24 cellular contexts compared by ENCODE assay signal in the genomic region with DNA sequence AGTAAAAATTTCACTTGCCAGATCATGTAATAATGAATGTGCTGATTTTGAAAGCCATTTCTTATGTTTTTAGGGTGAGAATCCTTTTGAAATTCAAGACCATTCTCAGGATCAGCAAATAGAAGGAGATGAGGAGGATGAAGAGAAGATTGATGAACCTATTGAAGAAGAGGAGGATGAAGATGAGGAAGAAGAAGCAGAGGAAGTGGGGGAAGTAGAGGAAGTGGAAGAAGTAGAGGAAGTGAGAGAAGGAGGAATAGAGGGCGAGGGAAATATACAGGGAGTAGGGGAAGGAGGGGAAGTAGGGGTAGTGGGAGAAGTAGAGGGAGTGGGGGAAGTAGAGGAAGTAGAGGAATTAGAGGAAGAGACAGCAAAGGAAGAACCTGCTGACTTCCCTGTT.
"Had no signal": no experiment of that assay in that cellular context is flagged by ENCODE, and none has a peak within 500 bp of the region (broad histone marks: within the 10 kb centered on the region; RNA-seq: fewer than 3 reads in every experiment).

No MANE protein-coding gene starts in this region.

- H3K27me3 Mint-ChIP-seq: activated CD4-positive, alpha-beta T cell treated with anti-CD3 and anti-CD28 coated beads, Interleukin-2, amount 10 ng/mL, durations not matched to agents 24 days and 14 days; activated CD8-positive, alpha-beta T cell treated with anti-CD3 and anti-CD28 coated beads for 36 hours; activated naive CD4-positive, alpha-beta T cell treated with anti-CD3 and anti-CD28 coated beads, Interleukin-2, amount 50 U/mL, for 24 hours; activated naive CD8-positive, alpha-beta T cell treated with anti-CD3 and anti-CD28 coated beads, Interleukin-2, amount 10 ng/mL, durations not matched to agents 7 days and 5 days had no signal

- H3K4me3 Mint-ChIP-seq: activated CD4-positive, alpha-beta T cell treated with anti-CD3 and anti-CD28 coated beads, Interleukin-2, amount 10 ng/mL, durations not matched to agents 24 days and 14 days; activated CD8-positive, alpha-beta T cell treated with anti-CD3 and anti-CD28 coated beads for 36 hours; activated naive CD4-positive, alpha-beta T cell treated with anti-CD3 and anti-CD28 coated beads, Interleukin-2, amount 50 U/mL, for 24 hours; activated naive CD8-positive, alpha-beta T cell treated with anti-CD3 and anti-CD28 coated beads, Interleukin-2, amount 10 ng/mL, durations not matched to agents 7 days and 5 days had no signal

- FAIRE-seq: TTC549 had no signal

- H3K27ac Mint-ChIP-seq: activated CD4-positive, alpha-beta T cell treated with anti-CD3 and anti-CD28 coated beads, Interleukin-2, amount 10 ng/mL, durations not matched to agents 24 days and 14 days; activated CD8-positive, alpha-beta T cell treated with anti-CD3 and anti-CD28 coated beads for 36 hours; activated naive CD4-positive, alpha-beta T cell treated with anti-CD3 and anti-CD28 coated beads, Interleukin-2, amount 50 U/mL, for 24 hours; activated naive CD8-positive, alpha-beta T cell treated with anti-CD3 and anti-CD28 coated beads, Interleukin-2, amount 10 ng/mL, durations not matched to agents 7 days and 5 days; activated T-helper 2 cell treated with anti-CD3 and anti-CD28 coated beads, Interferon-gamma antibody, Interleukin-2, Interleukin-4, amounts not matched to agents 10 μg/mL and 5 μg/mL and 100 μg/mL, durations not matched to agents 14 hours and 24 hours and 36 hours had no signal

- DNase-seq: activated CD4-positive, alpha-beta T cell treated with anti-CD3 and anti-CD28 coated beads, Interleukin-2, amount 10 ng/mL, durations not matched to agents 24 days and 14 days; activated CD4-positive, alpha-beta T cell treated with anti-CD3 and anti-CD28 coated beads, Interleukin-2, amount 50 U/mL, for 4 hours; activated CD8-positive, alpha-beta T cell treated with anti-CD3 and anti-CD28 coated beads for 36 hours; activated gamma-delta T cell; activated naive CD4-positive, alpha-beta T cell treated with Interleukin-2 at 50 U/mL for 16 hours; activated naive CD8-positive, alpha-beta T cell treated with anti-CD3 and anti-CD28 coated beads, Interleukin-2, amount 10 ng/mL, durations not matched to agents 7 days and 5 days; activated T-cell treated with anti-CD3 and anti-CD28 coated beads, Interleukin-2, amount 50 U/mL, for 1 hour; amygdala; Karpas-422; KBM-7; NCI-H1105; NCI-H1417 treated with DMSO at 0.1 percent for 48 hours; NCI-H1694; NCI-H1930; NCI-H345; NCI-H524 treated with DMSO at 0.1 percent for 48 hours; PC-9; SIG-M5; T1000 had no signal

- ATAC-seq: activated CD8-positive, alpha-beta T cell treated with anti-CD3 and anti-CD28 coated beads for 36 hours; Right ventricle myocardium inferior; SK-N-SH treated with all-trans-retinoic acid at 6 μM for 48 hours had no signal

- H3K4me1 Mint-ChIP-seq: activated CD4-positive, alpha-beta T cell treated with anti-CD3 and anti-CD28 coated beads, Interleukin-2, amount 10 ng/mL, durations not matched to agents 24 days and 14 days; activated naive CD4-positive, alpha-beta T cell treated with anti-CD3 and anti-CD28 coated beads, Interleukin-2, amount 50 U/mL, for 24 hours; activated naive CD8-positive, alpha-beta T cell treated with anti-CD3 and anti-CD28 coated beads, Interleukin-2, amount 10 ng/mL, durations not matched to agents 7 days and 5 days had no signal

- H3K9me3 Mint-ChIP-seq: activated naive CD4-positive, alpha-beta T cell treated with anti-CD3 and anti-CD28 coated beads, Interleukin-2, amount 50 U/mL, for 24 hours had no signal
